ENCODE assay signal across 1 cellular context in the genomic region with DNA sequence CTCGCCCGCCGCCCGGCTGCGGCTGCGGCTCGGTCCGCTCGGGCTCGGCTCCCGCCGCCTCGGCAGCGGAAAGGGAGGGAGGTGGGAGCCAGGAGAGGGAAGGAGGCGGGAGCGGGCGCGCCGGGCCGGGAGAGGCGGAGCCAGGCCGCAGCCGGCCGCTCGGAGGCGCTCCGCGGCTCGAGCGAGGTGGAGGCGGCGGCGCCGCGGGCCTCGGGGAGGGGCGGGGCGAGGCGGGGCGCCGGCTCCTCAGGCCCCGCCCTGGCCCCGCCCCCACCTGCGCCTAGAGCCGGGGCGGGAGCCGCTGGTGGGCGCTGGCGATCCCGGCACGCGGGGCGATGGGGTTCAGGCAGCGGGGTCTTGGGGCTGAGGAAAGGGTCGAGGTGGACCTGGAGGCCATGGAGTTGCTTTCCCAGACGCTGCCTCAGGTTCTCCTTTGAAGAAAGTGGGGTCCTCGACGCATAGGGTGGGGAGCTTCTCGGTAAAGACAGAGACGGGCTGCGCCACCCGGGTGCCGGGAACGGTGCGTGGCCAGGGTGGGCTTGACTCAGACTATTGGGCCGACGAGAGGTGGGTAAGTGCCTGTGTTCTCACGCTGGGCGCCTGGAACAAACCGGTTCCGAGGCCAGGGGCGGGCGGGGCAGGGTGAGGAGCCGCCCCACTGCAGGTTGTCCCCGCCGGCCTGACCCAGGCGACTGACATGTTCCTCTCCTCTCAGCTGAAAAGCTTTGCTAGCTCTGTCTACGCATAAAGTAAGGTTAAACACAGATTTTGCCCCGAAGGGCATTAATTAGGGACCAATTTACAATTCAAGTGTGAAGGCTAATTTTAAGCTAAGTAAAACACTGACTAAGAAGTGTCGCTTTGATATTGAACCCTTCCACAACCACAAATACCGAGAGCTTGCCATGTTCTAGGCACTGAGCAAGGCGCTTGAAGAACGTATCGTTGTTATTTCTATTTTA.
A peak's percentile ranks its signal among the peaks of the same experiment; 100 is the strongest.
TF ChIP-seq lines count a peak whose summit lies in the region.

A gene (minus strand): TSS at position 75 of the 962 bp plus-strand sequence. CDS start 218 bp downstream, outside the sequence.

TF ChIP-seq in HEK293, 187 proteins besides CTCF, POLR2A, EP300 and RAD21 (continued from another document):
- TF ChIP-seq, protein P1, sequence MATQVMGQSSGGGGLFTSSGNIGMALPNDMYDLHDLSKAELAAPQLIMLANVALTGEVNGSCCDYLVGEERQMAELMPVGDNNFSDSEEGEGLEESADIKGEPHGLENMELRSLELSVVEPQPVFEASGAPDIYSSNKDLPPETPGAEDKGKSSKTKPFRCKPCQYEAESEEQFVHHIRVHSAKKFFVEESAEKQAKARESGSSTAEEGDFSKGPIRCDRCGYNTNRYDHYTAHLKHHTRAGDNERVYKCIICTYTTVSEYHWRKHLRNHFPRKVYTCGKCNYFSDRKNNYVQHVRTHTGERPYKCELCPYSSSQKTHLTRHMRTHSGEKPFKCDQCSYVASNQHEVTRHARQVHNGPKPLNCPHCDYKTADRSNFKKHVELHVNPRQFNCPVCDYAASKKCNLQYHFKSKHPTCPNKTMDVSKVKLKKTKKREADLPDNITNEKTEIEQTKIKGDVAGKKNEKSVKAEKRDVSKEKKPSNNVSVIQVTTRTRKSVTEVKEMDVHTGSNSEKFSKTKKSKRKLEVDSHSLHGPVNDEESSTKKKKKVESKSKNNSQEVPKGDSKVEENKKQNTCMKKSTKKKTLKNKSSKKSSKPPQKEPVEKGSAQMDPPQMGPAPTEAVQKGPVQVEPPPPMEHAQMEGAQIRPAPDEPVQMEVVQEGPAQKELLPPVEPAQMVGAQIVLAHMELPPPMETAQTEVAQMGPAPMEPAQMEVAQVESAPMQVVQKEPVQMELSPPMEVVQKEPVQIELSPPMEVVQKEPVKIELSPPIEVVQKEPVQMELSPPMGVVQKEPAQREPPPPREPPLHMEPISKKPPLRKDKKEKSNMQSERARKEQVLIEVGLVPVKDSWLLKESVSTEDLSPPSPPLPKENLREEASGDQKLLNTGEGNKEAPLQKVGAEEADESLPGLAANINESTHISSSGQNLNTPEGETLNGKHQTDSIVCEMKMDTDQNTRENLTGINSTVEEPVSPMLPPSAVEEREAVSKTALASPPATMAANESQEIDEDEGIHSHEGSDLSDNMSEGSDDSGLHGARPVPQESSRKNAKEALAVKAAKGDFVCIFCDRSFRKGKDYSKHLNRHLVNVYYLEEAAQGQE (tag by site-specific recombination; IDR thresholded peaks at IDR 0.05), result no peak
- TF ChIP-seq SP3 (tag by site-specific recombination; IDR thresholded peaks at IDR 0.05), result peak; percentile 72
- peak; percentile 78 for TF ChIP-seq KLF1 (tag by site-specific recombination; IDR thresholded peaks at IDR 0.05)
- no peak for TF ChIP-seq EGR2 (tag by site-specific recombination; IDR thresholded peaks at IDR 0.05; ENCODE audit: low read depth)
- TF ChIP-seq, protein P2, sequence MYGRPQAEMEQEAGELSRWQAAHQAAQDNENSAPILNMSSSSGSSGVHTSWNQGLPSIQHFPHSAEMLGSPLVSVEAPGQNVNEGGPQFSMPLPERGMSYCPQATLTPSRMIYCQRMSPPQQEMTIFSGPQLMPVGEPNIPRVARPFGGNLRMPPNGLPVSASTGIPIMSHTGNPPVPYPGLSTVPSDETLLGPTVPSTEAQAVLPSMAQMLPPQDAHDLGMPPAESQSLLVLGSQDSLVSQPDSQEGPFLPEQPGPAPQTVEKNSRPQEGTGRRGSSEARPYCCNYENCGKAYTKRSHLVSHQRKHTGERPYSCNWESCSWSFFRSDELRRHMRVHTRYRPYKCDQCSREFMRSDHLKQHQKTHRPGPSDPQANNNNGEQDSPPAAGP (tag by site-specific recombination; IDR thresholded peaks at IDR 0.05), result no peak
- peak; percentile 60 for TF ChIP-seq ZBTB20 (tag by site-specific recombination; IDR thresholded peaks at IDR 0.05)
- no peak for TF ChIP-seq MYNN (tag by site-specific recombination; IDR thresholded peaks at IDR 0.05; ENCODE audit: borderline replicate concordance)
- TF ChIP-seq SALL2 (tag by site-specific recombination; IDR thresholded peaks at IDR 0.05; ENCODE audit: borderline replicate concordance), result no peak
- no peak for TF ChIP-seq SCRT1 (tag by site-specific recombination; IDR thresholded peaks at IDR 0.05; ENCODE audit: borderline replicate concordance)
- no peak for TF ChIP-seq ZNF621 (tag by site-specific recombination; IDR thresholded peaks at IDR 0.05)
- peak; percentile 91 for TF ChIP-seq ZNF335 (tag by site-specific recombination; conservative IDR thresholded peaks at IDR 0.05)
- no peak for TF ChIP-seq ZNF138 (tag by site-specific recombination; IDR thresholded peaks at IDR 0.05; ENCODE audit: borderline replicate concordance)
- TF ChIP-seq ZBTB21 (tag by site-specific recombination; IDR thresholded peaks at IDR 0.05), result no peak
- TF ChIP-seq, protein P3, sequence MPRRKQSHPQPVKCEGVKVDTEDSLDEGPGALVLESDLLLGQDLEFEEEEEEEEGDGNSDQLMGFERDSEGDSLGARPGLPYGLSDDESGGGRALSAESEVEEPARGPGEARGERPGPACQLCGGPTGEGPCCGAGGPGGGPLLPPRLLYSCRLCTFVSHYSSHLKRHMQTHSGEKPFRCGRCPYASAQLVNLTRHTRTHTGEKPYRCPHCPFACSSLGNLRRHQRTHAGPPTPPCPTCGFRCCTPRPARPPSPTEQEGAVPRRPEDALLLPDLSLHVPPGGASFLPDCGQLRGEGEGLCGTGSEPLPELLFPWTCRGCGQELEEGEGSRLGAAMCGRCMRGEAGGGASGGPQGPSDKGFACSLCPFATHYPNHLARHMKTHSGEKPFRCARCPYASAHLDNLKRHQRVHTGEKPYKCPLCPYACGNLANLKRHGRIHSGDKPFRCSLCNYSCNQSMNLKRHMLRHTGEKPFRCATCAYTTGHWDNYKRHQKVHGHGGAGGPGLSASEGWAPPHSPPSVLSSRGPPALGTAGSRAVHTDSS (tag by site-specific recombination; IDR thresholded peaks at IDR 0.05), result no peak
- 0 out of 2 replicates have a peak, but pooled peaks have one; percentile 18 for TF ChIP-seq ZNF660 (tag by site-specific recombination; IDR thresholded peaks at IDR 0.05)
- peak; percentile 68 for TF ChIP-seq SP7 (tag by site-specific recombination; IDR thresholded peaks at IDR 0.05)
- peak; percentile 50; the same call in 1 of the 2 replicates for TF ChIP-seq ZNF561 (tag by site-specific recombination; IDR thresholded peaks at IDR 0.05; ENCODE audit: borderline replicate concordance)
- TF ChIP-seq ZNF654 (tag by site-specific recombination; IDR thresholded peaks at IDR 0.05; ENCODE audit: low read depth), result no peak
- TF ChIP-seq ZNF404 (tag by site-specific recombination; IDR thresholded peaks at IDR 0.05), result no peak
- no peak for TF ChIP-seq ZNF629 (tag by site-specific recombination; IDR thresholded peaks at IDR 0.05)
